1 cellular context compared by ENCODE assay signal in the genomic region with DNA sequence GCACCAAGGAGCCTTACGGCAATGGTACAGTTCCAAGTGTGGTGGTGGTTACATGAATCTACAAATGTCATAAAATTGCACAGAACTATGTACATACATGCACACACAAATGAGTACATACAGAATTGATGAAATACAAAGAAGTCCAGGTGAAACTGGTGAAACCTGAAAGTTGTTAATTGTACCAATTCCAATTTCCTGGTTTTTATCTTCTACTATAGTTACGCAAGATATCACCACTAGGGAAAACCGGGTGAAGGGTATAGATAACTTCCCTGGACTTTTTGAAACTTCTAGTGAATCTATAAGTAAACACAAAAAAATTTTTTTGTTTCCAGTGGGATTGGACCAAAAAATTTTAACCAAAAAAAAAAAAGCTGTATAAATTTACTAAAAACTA.
TF ChIP-seq lines count a peak whose summit lies in the region.

No MANE protein-coding gene starts in this region.

TF ChIP-seq in SK-N-SH, 30 proteins besides CTCF, POLR2A, EP300 and RAD21 (continued from another document):
- TF ChIP-seq, protein P1, sequence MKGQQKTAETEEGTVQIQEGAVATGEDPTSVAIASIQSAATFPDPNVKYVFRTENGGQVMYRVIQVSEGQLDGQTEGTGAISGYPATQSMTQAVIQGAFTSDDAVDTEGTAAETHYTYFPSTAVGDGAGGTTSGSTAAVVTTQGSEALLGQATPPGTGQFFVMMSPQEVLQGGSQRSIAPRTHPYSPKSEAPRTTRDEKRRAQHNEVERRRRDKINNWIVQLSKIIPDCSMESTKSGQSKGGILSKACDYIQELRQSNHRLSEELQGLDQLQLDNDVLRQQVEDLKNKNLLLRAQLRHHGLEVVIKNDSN (IDR thresholded peaks at IDR 0.05; ENCODE audit: borderline replicate concordance, low read depth): no peak
- TF ChIP-seq SMC3 (IDR thresholded peaks at IDR 0.05; ENCODE audit: low read depth, low read length) (no peak), NFIC (IDR thresholded peaks at IDR 0.05; ENCODE audit: borderline replicate concordance) (no peak), SIN3A (IDR thresholded peaks at IDR 0.05; ENCODE audit: borderline replicate concordance, low read depth, low read length) (no peak), GABPA (IDR thresholded peaks at IDR 0.05; ENCODE audit: low read depth) (no peak), RFX5 (IDR thresholded peaks at IDR 0.05; ENCODE audit: low read length) (no peak), TEAD4 (IDR thresholded peaks at IDR 0.05; ENCODE audit: borderline replicate concordance, insufficient read depth) (no peak), FOXM1 (IDR thresholded peaks at IDR 0.05; ENCODE audit: low read depth) (no peak), TAF1 (IDR thresholded peaks at IDR 0.05; ENCODE audit: borderline replicate concordance, low read depth, low read length) (no peak), NRF1 (IDR thresholded peaks at IDR 0.05; ENCODE audit: low read depth, low read length) (no peak), TCF12 (IDR thresholded peaks at IDR 0.05) (no peak), EZH2phosphoT487 (IDR thresholded peaks at IDR 0.05; ENCODE audit: borderline replicate concordance, low read depth) (no peak)
- TF ChIP-seq, protein P2, sequence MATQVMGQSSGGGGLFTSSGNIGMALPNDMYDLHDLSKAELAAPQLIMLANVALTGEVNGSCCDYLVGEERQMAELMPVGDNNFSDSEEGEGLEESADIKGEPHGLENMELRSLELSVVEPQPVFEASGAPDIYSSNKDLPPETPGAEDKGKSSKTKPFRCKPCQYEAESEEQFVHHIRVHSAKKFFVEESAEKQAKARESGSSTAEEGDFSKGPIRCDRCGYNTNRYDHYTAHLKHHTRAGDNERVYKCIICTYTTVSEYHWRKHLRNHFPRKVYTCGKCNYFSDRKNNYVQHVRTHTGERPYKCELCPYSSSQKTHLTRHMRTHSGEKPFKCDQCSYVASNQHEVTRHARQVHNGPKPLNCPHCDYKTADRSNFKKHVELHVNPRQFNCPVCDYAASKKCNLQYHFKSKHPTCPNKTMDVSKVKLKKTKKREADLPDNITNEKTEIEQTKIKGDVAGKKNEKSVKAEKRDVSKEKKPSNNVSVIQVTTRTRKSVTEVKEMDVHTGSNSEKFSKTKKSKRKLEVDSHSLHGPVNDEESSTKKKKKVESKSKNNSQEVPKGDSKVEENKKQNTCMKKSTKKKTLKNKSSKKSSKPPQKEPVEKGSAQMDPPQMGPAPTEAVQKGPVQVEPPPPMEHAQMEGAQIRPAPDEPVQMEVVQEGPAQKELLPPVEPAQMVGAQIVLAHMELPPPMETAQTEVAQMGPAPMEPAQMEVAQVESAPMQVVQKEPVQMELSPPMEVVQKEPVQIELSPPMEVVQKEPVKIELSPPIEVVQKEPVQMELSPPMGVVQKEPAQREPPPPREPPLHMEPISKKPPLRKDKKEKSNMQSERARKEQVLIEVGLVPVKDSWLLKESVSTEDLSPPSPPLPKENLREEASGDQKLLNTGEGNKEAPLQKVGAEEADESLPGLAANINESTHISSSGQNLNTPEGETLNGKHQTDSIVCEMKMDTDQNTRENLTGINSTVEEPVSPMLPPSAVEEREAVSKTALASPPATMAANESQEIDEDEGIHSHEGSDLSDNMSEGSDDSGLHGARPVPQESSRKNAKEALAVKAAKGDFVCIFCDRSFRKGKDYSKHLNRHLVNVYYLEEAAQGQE (IDR thresholded peaks at IDR 0.05; ENCODE audit: low read depth, low read length): no peak
- TF ChIP-seq, protein P3, sequence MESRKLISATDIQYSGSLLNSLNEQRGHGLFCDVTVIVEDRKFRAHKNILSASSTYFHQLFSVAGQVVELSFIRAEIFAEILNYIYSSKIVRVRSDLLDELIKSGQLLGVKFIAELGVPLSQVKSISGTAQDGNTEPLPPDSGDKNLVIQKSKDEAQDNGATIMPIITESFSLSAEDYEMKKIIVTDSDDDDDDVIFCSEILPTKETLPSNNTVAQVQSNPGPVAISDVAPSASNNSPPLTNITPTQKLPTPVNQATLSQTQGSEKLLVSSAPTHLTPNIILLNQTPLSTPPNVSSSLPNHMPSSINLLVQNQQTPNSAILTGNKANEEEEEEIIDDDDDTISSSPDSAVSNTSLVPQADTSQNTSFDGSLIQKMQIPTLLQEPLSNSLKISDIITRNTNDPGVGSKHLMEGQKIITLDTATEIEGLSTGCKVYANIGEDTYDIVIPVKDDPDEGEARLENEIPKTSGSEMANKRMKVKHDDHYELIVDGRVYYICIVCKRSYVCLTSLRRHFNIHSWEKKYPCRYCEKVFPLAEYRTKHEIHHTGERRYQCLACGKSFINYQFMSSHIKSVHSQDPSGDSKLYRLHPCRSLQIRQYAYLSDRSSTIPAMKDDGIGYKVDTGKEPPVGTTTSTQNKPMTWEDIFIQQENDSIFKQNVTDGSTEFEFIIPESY (IDR thresholded peaks at IDR 0.05; ENCODE audit: borderline replicate concordance, low read depth): no peak
- TF ChIP-seq, protein P4, sequence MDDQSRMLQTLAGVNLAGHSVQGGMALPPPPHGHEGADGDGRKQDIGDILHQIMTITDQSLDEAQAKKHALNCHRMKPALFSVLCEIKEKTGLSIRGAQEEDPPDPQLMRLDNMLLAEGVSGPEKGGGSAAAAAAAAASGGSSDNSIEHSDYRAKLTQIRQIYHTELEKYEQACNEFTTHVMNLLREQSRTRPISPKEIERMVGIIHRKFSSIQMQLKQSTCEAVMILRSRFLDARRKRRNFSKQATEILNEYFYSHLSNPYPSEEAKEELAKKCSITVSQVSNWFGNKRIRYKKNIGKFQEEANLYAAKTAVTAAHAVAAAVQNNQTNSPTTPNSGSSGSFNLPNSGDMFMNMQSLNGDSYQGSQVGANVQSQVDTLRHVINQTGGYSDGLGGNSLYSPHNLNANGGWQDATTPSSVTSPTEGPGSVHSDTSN (IDR thresholded peaks at IDR 0.05): no peak
- TF ChIP-seq, protein P5, sequence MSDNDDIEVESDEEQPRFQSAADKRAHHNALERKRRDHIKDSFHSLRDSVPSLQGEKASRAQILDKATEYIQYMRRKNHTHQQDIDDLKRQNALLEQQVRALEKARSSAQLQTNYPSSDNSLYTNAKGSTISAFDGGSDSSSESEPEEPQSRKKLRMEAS (IDR thresholded peaks at IDR 0.05; ENCODE audit: low read depth): no peak
TF ChIP-seq in SK-N-SH: peak in this region for 0.
